9 cellular contexts compared by ENCODE assay signal in genomic region chr3:150216041-150216811, GRCh38.
DNase-seq lines count a peak whose midpoint lies in the region; ATAC-seq and TF ChIP-seq lines count a peak whose summit lies in the region.
"Had no signal": no experiment of that assay in that cellular context is flagged by ENCODE, and none has a peak within 500 bp of the region (broad histone marks: within the 10 kb centered on the region; RNA-seq: fewer than 3 reads in every experiment).

No MANE protein-coding gene starts in this region.

- ATAC-seq in HG02970 (IDR thresholded peaks at IDR 0.05; ENCODE audit: low FRiP score, unreplicated experiment) (no peak), upper lobe of left lung (ENCODE audit: low FRiP score in 2 of 2) (no peak)

- no peak for TF ChIP-seq EP300 in upper lobe of left lung (IDR thresholded peaks at IDR 0.05)

- no peak overlapping the region for H3K4me3 ChIP-seq in upper lobe of left lung

- DNase-seq in Ammon's horn (ENCODE audit: low spot score) (peak; percentile 63), NCI-H187 treated with DMSO at 0.1 percent for 48 hours (lab: John Stamatoyannopoulos, UW) (peak; percentile 60), astrocyte of the hippocampus (ENCODE audit: low read depth, low spot score) (peak; percentile 91), kidney tubule cell (ENCODE audit: low spot score) (peak; percentile 4), HuH-7 (ENCODE audit: low spot score) (no peak), GM19238 (ENCODE audit: insufficient read length, low spot score) (no peak), upper lobe of left lung (no peak)
- DNase-seq: activated effector memory CD4-positive, alpha-beta T cell treated with Interleukin-2 at 50 U/mL for 16 hours had no signal

- H3K4me1 ChIP-seq in upper lobe of left lung, result peaks cover 0 to 6% (median 4%) of the 10 kb centered on the region in 4 donors

- no peaks in the 10 kb centered on the region for H3K27me3 ChIP-seq in upper lobe of left lung

- H3K36me3 ChIP-seq in upper lobe of left lung, result no peaks in the 10 kb centered on the region

- TF ChIP-seq POLR2A in upper lobe of left lung (IDR thresholded peaks at IDR 0.05), result no peak

- no peak for TF ChIP-seq CTCF in upper lobe of left lung (IDR thresholded peaks at IDR 0.05)

- no peak overlapping the region for H3K27ac ChIP-seq in upper lobe of left lung

- H3K9me3 ChIP-seq in upper lobe of left lung, result peaks cover 0 to 4% (median 0%) of the 10 kb centered on the region in 4 donors

- WGBS in upper lobe of left lung, 2 donors, result 56 to 62% methylated on average over 6 of the region's 6 CpGs

Comparison
In these comparisons a context has a peak if more than half of its experiments do, and no peak if none do; other contexts are left out.
1. DNase-seq: peak in Ammon's horn (single experiment), NCI-H187 treated with DMSO at 0.1 percent for 48 hours (single experiment), astrocyte of the hippocampus (single experiment) and kidney tubule cell (single experiment); none in HuH-7 (single experiment), GM19238 (single experiment) and upper lobe of left lung (0 of 2).